ENCODE assay signal across 8 cellular contexts in the genomic region with DNA sequence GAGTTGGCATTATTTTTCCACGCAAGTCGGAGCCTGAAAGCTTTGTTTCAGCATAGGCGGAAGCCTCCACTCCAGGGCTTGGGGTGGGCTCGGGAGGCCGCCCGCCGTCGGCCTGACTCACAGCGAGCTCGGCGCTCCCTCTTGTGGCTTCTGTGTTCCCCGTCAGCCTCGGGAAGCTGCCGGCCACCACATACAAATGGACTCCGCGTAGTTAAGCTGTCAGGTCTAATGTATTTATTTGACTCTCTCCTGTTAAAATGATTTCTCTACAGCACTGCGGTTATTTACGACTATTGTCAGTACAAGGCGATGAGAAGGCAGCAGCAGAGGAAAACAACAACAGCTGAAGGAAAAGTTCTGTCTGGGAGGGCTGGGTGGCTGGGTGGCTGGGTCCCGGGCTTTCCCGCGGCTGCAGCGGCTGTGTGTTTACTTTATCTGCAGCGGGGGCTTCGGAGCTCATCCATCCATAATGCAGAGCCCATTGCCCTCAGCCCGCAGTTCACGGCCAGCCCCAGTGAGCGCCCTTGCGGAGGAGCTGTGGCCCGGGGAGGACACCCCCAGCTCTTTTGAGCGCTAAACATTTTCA.
A peak's percentile ranks its signal among the peaks of the same experiment; 100 is the strongest.
DNase-seq lines count a peak whose midpoint lies in the region; ATAC-seq, FAIRE-seq and TF ChIP-seq lines count a peak whose summit lies in the region.

No MANE protein-coding gene starts in this region.

- H3K9me3 ChIP-seq in breast epithelium = no peaks in the 10 kb centered on the region

- peak; percentile 56 for FAIRE-seq in GM19239 (lab: Jason Lieb, UNC)

- H3K4me3 ChIP-seq in breast epithelium = peak overlapping the region; percentile 8 to 52 (median 40)

- TF ChIP-seq CTCF in breast epithelium (IDR thresholded peaks at IDR 0.05) = peak in 2 of 3 donors; percentile 45 to 60

- no peak for TF ChIP-seq POLR2A in breast epithelium (IDR thresholded peaks at IDR 0.05)

- H3K36me3 ChIP-seq in breast epithelium = no peaks in the 10 kb centered on the region

- H3K4me1 ChIP-seq in breast epithelium = peaks cover 0 to 5% of the 10 kb centered on the region in 2 donors

- intact Hi-C loops in breast epithelium (cut with DNase I; ENCODE audit: low total_unique reads) = no loop called here

- DNase-seq in CD1c-positive myeloid dendritic cell (ENCODE audit: extremely low spot score) (peak; percentile 5), GM19239 (ENCODE audit: insufficient read length, low spot score) (peak; percentile 36), NCI-H526 treated with DMSO at 0.1 percent for 48 hours (lab: John Stamatoyannopoulos, UW) (peak; percentile 31), breast epithelium (ENCODE audit: low spot score in 2 of 2) (peak; percentile 53 to 61), islet precursor cell (peak; percentile 90), smooth muscle cell of the brain vasculature (ENCODE audit: low read depth, low spot score) (peak; percentile 12)

- H3K27ac ChIP-seq in breast epithelium = peak overlapping the region in 1 of 2 donors; percentile 45

- ATAC-seq in HG03460 (IDR thresholded peaks at IDR 0.05; ENCODE audit: unreplicated experiment) = peak; percentile 72
- no peak for ATAC-seq in HG03457 (IDR thresholded peaks at IDR 0.05; ENCODE audit: unreplicated experiment)

- H3K27me3 ChIP-seq in breast epithelium = peaks cover 0 to 9% of the 10 kb centered on the region in 2 donors

Comparison
In these comparisons a context has a peak if more than half of its experiments do, and no peak if none do; other contexts are left out.
1. DNase-seq: peak in every context shown above with its lines; median percentile 90 in islet precursor cell; 57 in breast epithelium; 36 in GM19239; 31 in NCI-H526 treated with DMSO at 0.1 percent for 48 hours; 12 in smooth muscle cell of the brain vasculature; 5 in CD1c-positive myeloid dendritic cell.